In the genomic region with DNA sequence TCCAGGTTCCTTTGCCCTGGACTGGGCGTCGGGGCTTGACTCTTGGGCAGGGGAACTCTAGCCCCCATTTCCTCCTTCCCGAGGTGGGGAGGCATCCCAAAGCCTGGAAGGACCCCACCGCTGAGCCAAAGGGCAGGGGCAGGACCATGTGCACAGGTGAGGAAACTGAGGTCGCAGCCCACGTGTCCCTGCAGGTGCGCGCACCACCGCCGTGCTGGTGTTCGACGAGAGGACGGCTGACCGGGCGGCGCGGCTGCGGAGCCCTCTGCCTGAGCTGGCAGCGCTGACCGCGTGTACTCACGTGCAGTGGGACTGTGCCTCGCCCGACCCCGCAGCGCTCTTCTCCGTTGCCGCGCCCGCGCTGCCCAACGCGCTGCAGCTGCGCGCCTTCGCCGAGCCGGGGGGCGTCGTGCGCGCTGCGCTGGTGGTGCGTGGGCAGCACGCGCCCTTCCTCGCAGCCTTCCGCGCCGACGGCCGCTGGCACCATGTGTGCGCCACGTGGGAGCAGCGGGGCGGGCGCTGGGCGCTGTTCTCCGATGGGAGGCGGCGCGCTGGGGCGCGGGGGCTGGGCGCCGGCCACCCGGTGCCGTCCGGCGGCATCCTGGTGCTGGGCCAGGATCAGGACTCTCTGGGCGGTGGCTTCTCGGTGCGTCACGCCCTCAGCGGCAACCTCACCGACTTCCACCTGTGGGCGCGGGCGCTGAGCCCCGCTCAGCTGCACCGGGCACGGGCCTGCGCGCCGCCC, we compare ENCODE assay signal across 2 cellular contexts.
TF ChIP-seq lines count a peak whose summit lies in the region.

No MANE protein-coding gene starts in this region.

TF ChIP-seq in GM23338, 12 proteins besides CTCF, POLR2A, EP300 and RAD21 (continues in another document):
- no peak for TF ChIP-seq ZNF462 (CRISPR knock-in tag; IDR thresholded peaks at IDR 0.05)
- no peak; the same call in 1 of the 2 replicates for TF ChIP-seq CREB1 (CRISPR knock-in tag; IDR thresholded peaks at IDR 0.05; ENCODE audit: low read depth)
- no peak for TF ChIP-seq JUNB (IDR thresholded peaks at IDR 0.05; ENCODE audit: unreplicated experiment)
- no peak for TF ChIP-seq REST (IDR thresholded peaks at IDR 0.05; ENCODE audit: unreplicated experiment)
- no peak for TF ChIP-seq NANOG (IDR thresholded peaks at IDR 0.05; ENCODE audit: borderline replicate concordance)
- TF ChIP-seq EZH2phosphoT487 (IDR thresholded peaks at IDR 0.05; ENCODE audit: unreplicated experiment): no peak
- no peak for TF ChIP-seq ZNF114 (CRISPR knock-in tag; IDR thresholded peaks at IDR 0.05)
- TF ChIP-seq EZH2 (IDR thresholded peaks at IDR 0.05; ENCODE audit: low read depth, unreplicated experiment): no peak
- no peak for TF ChIP-seq STAT1 (IDR thresholded peaks at IDR 0.05; ENCODE audit: unreplicated experiment)

TF ChIP-seq in WTC11, 78 proteins besides CTCF, POLR2A, EP300 and RAD21 (continued from another document and continues in another):
- no peak for TF ChIP-seq PREB (CRISPR knock-in tag; IDR thresholded peaks at IDR 0.05; ENCODE audit: borderline replicate concordance)
- TF ChIP-seq NFYB (CRISPR knock-in tag; conservative IDR thresholded peaks at IDR 0.05; ENCODE audit: low read depth): peak; percentile 50
- TF ChIP-seq ZNF396 (CRISPR knock-in tag; IDR thresholded peaks at IDR 0.05; ENCODE audit: borderline replicate concordance): no peak
- no peak for TF ChIP-seq ZNF671 (CRISPR knock-in tag; IDR thresholded peaks at IDR 0.05)
- TF ChIP-seq MYBL2 (CRISPR knock-in tag; IDR thresholded peaks at IDR 0.05): no peak
- TF ChIP-seq, protein P1, sequence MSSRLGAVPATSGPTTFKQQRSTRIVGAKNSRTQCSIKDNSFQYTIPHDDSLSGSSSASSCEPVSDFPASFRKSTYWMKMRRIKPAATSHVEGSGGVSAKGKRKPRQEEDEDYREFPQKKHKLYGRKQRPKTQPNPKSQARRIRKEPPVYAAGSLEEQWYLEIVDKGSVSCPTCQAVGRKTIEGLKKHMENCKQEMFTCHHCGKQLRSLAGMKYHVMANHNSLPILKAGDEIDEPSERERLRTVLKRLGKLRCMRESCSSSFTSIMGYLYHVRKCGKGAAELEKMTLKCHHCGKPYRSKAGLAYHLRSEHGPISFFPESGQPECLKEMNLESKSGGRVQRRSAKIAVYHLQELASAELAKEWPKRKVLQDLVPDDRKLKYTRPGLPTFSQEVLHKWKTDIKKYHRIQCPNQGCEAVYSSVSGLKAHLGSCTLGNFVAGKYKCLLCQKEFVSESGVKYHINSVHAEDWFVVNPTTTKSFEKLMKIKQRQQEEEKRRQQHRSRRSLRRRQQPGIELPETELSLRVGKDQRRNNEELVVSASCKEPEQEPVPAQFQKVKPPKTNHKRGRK (CRISPR knock-in tag; IDR thresholded peaks at IDR 0.05; ENCODE audit: borderline replicate concordance): no peak
- TF ChIP-seq NFE2L1 (CRISPR knock-in tag; IDR thresholded peaks at IDR 0.05): peak; percentile 72; the same call in 1 of the 2 replicates
- TF ChIP-seq TEAD1 (CRISPR knock-in tag; IDR thresholded peaks at IDR 0.05): peak; percentile 97
- TF ChIP-seq, protein P2, sequence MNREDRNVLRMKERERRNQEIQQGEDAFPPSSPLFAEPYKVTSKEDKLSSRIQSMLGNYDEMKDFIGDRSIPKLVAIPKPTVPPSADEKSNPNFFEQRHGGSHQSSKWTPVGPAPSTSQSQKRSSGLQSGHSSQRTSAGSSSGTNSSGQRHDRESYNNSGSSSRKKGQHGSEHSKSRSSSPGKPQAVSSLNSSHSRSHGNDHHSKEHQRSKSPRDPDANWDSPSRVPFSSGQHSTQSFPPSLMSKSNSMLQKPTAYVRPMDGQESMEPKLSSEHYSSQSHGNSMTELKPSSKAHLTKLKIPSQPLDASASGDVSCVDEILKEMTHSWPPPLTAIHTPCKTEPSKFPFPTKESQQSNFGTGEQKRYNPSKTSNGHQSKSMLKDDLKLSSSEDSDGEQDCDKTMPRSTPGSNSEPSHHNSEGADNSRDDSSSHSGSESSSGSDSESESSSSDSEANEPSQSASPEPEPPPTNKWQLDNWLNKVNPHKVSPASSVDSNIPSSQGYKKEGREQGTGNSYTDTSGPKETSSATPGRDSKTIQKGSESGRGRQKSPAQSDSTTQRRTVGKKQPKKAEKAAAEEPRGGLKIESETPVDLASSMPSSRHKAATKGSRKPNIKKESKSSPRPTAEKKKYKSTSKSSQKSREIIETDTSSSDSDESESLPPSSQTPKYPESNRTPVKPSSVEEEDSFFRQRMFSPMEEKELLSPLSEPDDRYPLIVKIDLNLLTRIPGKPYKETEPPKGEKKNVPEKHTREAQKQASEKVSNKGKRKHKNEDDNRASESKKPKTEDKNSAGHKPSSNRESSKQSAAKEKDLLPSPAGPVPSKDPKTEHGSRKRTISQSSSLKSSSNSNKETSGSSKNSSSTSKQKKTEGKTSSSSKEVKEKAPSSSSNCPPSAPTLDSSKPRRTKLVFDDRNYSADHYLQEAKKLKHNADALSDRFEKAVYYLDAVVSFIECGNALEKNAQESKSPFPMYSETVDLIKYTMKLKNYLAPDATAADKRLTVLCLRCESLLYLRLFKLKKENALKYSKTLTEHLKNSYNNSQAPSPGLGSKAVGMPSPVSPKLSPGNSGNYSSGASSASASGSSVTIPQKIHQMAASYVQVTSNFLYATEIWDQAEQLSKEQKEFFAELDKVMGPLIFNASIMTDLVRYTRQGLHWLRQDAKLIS (CRISPR knock-in tag; IDR thresholded peaks at IDR 0.05; ENCODE audit: borderline replicate concordance): no peak
- no peak for TF ChIP-seq ZMAT4 (CRISPR knock-in tag; IDR thresholded peaks at IDR 0.05)
- TF ChIP-seq ZNF232 (CRISPR knock-in tag; IDR thresholded peaks at IDR 0.05): 0 out of 2 replicates have a peak, but pooled peaks have one; percentile 63
- peak; percentile 67; the same call in 1 of the 2 replicates for TF ChIP-seq ZNF121 (CRISPR knock-in tag; IDR thresholded peaks at IDR 0.05)
- no peak for TF ChIP-seq ERG (CRISPR knock-in tag; IDR thresholded peaks at IDR 0.05)
- TF ChIP-seq ATF2 (CRISPR knock-in tag; IDR thresholded peaks at IDR 0.05; ENCODE audit: borderline replicate concordance, low read depth): no peak
- TF ChIP-seq NR2C2 (CRISPR knock-in tag; IDR thresholded peaks at IDR 0.05): peak; percentile 32; the same call in 1 of the 2 replicates
- TF ChIP-seq FOXP1 (CRISPR knock-in tag; IDR thresholded peaks at IDR 0.05; ENCODE audit: borderline replicate concordance): peak; percentile 99
- TF ChIP-seq ZNF219 (CRISPR knock-in tag; IDR thresholded peaks at IDR 0.05; ENCODE audit: borderline replicate concordance): peak; percentile 87
- TF ChIP-seq ZNF416 (CRISPR knock-in tag; IDR thresholded peaks at IDR 0.05): no peak
- TF ChIP-seq, protein P3, sequence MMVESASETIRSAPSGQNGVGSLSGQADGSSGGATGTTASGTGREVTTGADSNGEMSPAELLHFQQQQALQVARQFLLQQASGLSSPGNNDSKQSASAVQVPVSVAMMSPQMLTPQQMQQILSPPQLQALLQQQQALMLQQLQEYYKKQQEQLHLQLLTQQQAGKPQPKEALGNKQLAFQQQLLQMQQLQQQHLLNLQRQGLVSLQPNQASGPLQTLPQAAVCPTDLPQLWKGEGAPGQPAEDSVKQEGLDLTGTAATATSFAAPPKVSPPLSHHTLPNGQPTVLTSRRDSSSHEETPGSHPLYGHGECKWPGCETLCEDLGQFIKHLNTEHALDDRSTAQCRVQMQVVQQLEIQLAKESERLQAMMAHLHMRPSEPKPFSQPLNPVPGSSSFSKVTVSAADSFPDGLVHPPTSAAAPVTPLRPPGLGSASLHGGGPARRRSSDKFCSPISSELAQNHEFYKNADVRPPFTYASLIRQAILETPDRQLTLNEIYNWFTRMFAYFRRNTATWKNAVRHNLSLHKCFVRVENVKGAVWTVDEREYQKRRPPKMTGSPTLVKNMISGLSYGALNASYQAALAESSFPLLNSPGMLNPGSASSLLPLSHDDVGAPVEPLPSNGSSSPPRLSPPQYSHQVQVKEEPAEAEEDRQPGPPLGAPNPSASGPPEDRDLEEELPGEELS (CRISPR knock-in tag; IDR thresholded peaks at IDR 0.05): peak; percentile 98
- no peak for TF ChIP-seq NR3C1 (CRISPR knock-in tag; conservative IDR thresholded peaks at IDR 0.05; ENCODE audit: low read depth)
- TF ChIP-seq OVOL2 (CRISPR knock-in tag; IDR thresholded peaks at IDR 0.05; ENCODE audit: borderline replicate concordance): no peak
- no peak for TF ChIP-seq SOX15 (CRISPR knock-in tag; IDR thresholded peaks at IDR 0.05)
- TF ChIP-seq IRF2 (CRISPR knock-in tag; IDR thresholded peaks at IDR 0.05; ENCODE audit: borderline replicate concordance, low read depth): peak; percentile 86
- TF ChIP-seq, protein P4, sequence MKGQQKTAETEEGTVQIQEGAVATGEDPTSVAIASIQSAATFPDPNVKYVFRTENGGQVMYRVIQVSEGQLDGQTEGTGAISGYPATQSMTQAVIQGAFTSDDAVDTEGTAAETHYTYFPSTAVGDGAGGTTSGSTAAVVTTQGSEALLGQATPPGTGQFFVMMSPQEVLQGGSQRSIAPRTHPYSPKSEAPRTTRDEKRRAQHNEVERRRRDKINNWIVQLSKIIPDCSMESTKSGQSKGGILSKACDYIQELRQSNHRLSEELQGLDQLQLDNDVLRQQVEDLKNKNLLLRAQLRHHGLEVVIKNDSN (CRISPR knock-in tag; IDR thresholded peaks at IDR 0.05): peak; percentile 28; the same call in 1 of the 2 replicates
- TF ChIP-seq, protein P5, sequence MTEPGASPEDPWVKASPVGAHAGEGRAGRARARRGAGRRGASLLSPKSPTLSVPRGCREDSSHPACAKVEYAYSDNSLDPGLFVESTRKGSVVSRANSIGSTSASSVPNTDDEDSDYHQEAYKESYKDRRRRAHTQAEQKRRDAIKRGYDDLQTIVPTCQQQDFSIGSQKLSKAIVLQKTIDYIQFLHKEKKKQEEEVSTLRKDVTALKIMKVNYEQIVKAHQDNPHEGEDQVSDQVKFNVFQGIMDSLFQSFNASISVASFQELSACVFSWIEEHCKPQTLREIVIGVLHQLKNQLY (CRISPR knock-in tag; IDR thresholded peaks at IDR 0.05): no peak
- TF ChIP-seq STAT6 (CRISPR knock-in tag; conservative IDR thresholded peaks at IDR 0.05; ENCODE audit: low read depth): no peak
